ENCODE assay signal across 9 cellular contexts in the genomic region with DNA sequence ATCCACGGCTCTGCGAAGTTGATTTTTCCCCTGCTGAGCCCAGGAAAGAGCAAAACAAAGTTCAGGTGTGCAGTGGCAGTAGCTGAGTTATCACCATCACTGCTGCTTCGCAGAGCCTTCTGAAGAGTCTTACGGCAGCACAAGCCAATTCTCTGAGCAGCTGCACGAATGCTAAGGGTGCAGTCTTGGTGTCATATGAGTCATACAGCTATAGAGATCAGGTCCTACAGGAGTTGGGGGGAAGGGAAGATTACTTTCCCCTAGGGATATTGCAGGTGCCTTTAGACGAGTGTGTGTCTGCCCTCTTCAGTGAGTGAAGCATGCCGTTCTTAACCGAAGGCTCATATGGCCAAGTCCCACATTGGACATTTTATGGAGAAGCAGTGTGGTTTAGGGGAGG.
DNase-seq lines count a peak whose midpoint lies in the region; ATAC-seq, FAIRE-seq and TF ChIP-seq lines count a peak whose summit lies in the region.
"Had no signal": no experiment of that assay in that cellular context is flagged by ENCODE, and none has a peak within 500 bp of the region (broad histone marks: within the 10 kb centered on the region; RNA-seq: fewer than 3 reads in every experiment).

No MANE protein-coding gene starts in this region.

- H3K4me3 Mint-ChIP-seq in naive thymus-derived CD4-positive, alpha-beta T cell = no peak overlapping the region

- H3K9me3 ChIP-seq in naive thymus-derived CD4-positive, alpha-beta T cell (ENCODE audit: control insufficient read depth in 2 of 3, low read length in 3 of 3) = no peaks in the 10 kb centered on the region

- DNase-seq in naive thymus-derived CD4-positive, alpha-beta T cell = no peak
- DNase-seq in COLO668 (lab: John Stamatoyannopoulos, UW; ENCODE audit: unreplicated experiment) = no peak
- DNase-seq in NCI-H774 (lab: John Stamatoyannopoulos, UW) = no peak
- no peak for DNase-seq in H54 (ENCODE audit: insufficient read length, low spot score)
- DNase-seq: right cardiac atrium had no signal

- no peak for TF ChIP-seq POLR2A in H54 (IDR thresholded peaks at IDR 0.05; ENCODE audit: low read depth, low read length)

- POLR2A ChIA-PET in naive thymus-derived CD4-positive, alpha-beta T cell (lab: Charles Lee) = interaction anchor here (0.6 to 1.3 kb wide), 6 partner anchors 18 to 101 kb away, joined by 3 to 5 read pairs (median 3); no protein-coding TSS in a partner anchor

- no peak overlapping the region for H3K4me3 ChIP-seq in naive thymus-derived CD4-positive, alpha-beta T cell (ENCODE audit: low read length)

- H3K9me3 Mint-ChIP-seq in naive thymus-derived CD4-positive, alpha-beta T cell = no peaks in the 10 kb centered on the region

- intact Hi-C loops in naive thymus-derived CD4-positive, alpha-beta T cell (cut with micrococcal nuclease) = loop anchor here in 1 of 2 donors (2.0 kb wide), 1 partner anchor 19 kb away; no protein-coding TSS in a partner anchor

- ATAC-seq in GM18870 (IDR thresholded peaks at IDR 0.05; ENCODE audit: unreplicated experiment) (peak; percentile 56), GM21717 (IDR thresholded peaks at IDR 0.05; ENCODE audit: unreplicated experiment) (peak; percentile 44), HG03571 (IDR thresholded peaks at IDR 0.05; ENCODE audit: unreplicated experiment) (peak; percentile 35)
- no peak for ATAC-seq in naive thymus-derived CD4-positive, alpha-beta T cell
- ATAC-seq: HCT116, right cardiac atrium had no signal

- no peak for FAIRE-seq in H54 (lab: Jason Lieb, UNC)

- H3K27me3 ChIP-seq in naive thymus-derived CD4-positive, alpha-beta T cell (ENCODE audit: control insufficient read depth in 2 of 2, insufficient read depth in 2 of 2, low read length in 2 of 2) = no peaks in the 10 kb centered on the region

- peaks cover 28 to 66% (median 44%) of the 10 kb centered on the region in 7 donors for H3K4me1 Mint-ChIP-seq in naive thymus-derived CD4-positive, alpha-beta T cell

- H3K27me3 Mint-ChIP-seq in naive thymus-derived CD4-positive, alpha-beta T cell = no peaks in the 10 kb centered on the region

- H3K36me3 ChIP-seq in naive thymus-derived CD4-positive, alpha-beta T cell (ENCODE audit: control insufficient read depth in 2 of 3, insufficient read depth in 3 of 3, low read length in 3 of 3) = peaks cover 11 to 50% (median 16%) of the 10 kb centered on the region in 3 experiments

- no peak overlapping the region for H3K27ac Mint-ChIP-seq in naive thymus-derived CD4-positive, alpha-beta T cell

- peaks cover 33 to 58% of the 10 kb centered on the region in 2 donors for H3K4me1 ChIP-seq in naive thymus-derived CD4-positive, alpha-beta T cell (ENCODE audit: control insufficient read depth in 2 of 2, insufficient read depth in 2 of 2, low read length in 2 of 2)

- H3K27ac ChIP-seq in naive thymus-derived CD4-positive, alpha-beta T cell (ENCODE audit: low read depth, low read length) = peak overlapping the region; percentile 2

- CTCF ChIA-PET in naive thymus-derived CD4-positive, alpha-beta T cell (lab: Charles Lee) = no interaction called here

- H3K36me3 Mint-ChIP-seq in naive thymus-derived CD4-positive, alpha-beta T cell = peaks cover 9 to 34% (median 15%) of the 10 kb centered on the region in 5 donors
